ENCODE assay signal across 1 cellular context in the genomic region with DNA sequence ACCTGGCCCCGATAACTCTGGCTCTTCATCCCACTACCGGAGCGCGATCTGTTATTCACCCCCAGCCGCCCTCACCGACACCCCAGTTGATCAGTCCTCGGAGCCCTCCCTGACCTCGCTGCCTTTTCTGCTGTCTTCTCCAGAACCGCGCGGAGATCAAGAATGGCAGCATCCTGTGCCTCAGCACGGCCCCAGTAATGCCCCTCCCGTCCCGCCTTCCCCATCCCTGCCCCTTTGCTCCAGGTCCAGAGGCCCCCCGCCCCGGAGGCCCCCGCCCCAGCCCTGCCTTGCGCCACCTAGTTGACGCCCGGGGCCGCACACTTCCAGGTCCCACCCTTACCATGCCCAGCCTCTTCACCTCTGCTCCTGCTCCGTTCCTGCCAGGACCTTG.
TF ChIP-seq lines count a peak whose summit lies in the region.

No MANE protein-coding gene starts in this region.

TF ChIP-seq in HepG2, 621 proteins besides CTCF, POLR2A, EP300 and RAD21:
- TF ChIP-seq, protein P1, sequence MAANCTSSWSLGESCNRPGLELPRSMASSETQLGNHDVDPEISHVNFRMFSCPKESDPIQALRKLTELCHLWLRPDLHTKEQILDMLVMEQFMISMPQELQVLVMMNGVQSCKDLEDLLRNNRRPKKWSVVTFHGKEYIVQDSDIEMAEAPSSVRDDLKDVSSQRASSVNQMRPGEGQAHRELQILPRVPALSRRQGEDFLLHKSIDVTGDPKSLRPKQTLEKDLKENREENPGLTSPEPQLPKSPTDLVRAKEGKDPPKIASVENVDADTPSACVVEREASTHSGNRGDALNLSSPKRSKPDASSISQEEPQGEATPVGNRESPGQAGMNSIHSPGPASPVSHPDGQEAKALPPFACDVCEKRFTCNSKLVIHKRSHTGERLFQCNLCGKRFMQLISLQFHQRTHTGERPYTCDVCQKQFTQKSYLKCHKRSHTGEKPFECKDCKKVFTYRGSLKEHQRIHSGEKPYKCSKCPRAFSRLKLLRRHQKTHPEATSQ (CRISPR knock-in tag; IDR thresholded peaks at IDR 0.05; ENCODE audit: borderline replicate concordance), result no peak
